ENCODE assay signal across 1 cellular context in the genomic region with DNA sequence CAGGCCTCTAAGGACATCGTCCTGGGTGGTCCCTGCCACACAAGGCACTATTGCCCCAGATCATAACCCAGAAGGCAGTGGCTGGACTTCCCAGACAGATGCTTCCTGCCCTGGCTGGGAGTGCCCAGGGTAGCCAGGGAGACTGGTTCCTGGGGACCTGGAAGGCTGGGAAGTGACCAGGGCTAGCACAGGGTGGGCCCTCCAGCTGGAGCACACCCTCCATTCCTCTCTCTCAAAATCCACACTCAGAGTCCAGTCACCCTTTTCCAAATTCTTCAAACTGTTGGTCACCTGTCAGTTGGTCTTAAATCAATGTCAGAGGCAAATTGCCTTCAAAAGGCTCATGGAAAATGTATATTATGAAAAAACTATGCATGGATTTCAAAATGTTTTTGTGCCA.
TF ChIP-seq lines count a peak whose summit lies in the region.

No MANE protein-coding gene starts in this region.

TF ChIP-seq in IMR-90, 13 proteins besides CTCF, POLR2A, EP300 and RAD21 (continued from another document):
- no peak for TF ChIP-seq SMC3 (IDR thresholded peaks at IDR 0.05; ENCODE audit: low read depth, low read length)
TF ChIP-seq in IMR-90: peak in this region for 0.
